ENCODE assay signal across 20 cellular contexts in genomic region chr1:229544587-229544986, GRCh38.
"Had no signal": no experiment of that assay in that cellular context is flagged by ENCODE, and none has a peak within 500 bp of the region (broad histone marks: within the 10 kb centered on the region; RNA-seq: fewer than 3 reads in every experiment).

No MANE protein-coding gene starts in this region.

- H3K27me3 Mint-ChIP-seq: memory B cell, type B pancreatic cell had no signal

- H3K4me3 ChIP-seq: left ventricle myocardium inferior, lower lobe of right lung, ovary, right atrium auricular region, suprapubic skin, thyroid gland had no signal

- H3K27me3 ChIP-seq: foreskin keratinocyte, ovary, right atrium auricular region, suprapubic skin, thyroid gland had no signal

- H3K9me3 ChIP-seq: left ventricle myocardium inferior, lower lobe of right lung, ovary, right atrium auricular region, suprapubic skin, thyroid gland had no signal

- H3K27ac Mint-ChIP-seq: endodermal cell, memory B cell, mesothelial cell of epicardium, natural killer cell, type B pancreatic cell had no signal

- ATAC-seq: foreskin keratinocyte, lower lobe of right lung, natural killer cell had no signal

- H3K4me1 ChIP-seq: foreskin keratinocyte, left ventricle myocardium inferior, lower lobe of right lung, right atrium auricular region, suprapubic skin had no signal

- DNase-seq: effector CD4-positive, alpha-beta T cell; endodermal cell; erythroblast; foreskin keratinocyte; immature natural killer cell; left ventricle myocardium inferior; lower lobe of right lung; natural killer cell; nucleus accumbens; ovary; small intestine; stimulated activated CD4-positive, alpha-beta T cell treated with anti-CD3 and anti-CD28 coated beads, Interleukin-12 subunit alpha, Interleukin-12 subunit beta, amount 100 ng/mL, for 4 hours; stimulated activated naive CD4-positive, alpha-beta T cell; thyroid gland had no signal

- H3K36me3 Mint-ChIP-seq: natural killer cell had no signal

- H3K4me1 Mint-ChIP-seq: memory B cell, mesothelial cell of epicardium had no signal

- H3K4me3 Mint-ChIP-seq: endodermal cell, immature natural killer cell, memory B cell, mesothelial cell of epicardium, natural killer cell, neural crest cell, type B pancreatic cell had no signal

- H3K27ac ChIP-seq: foreskin keratinocyte, left ventricle myocardium inferior, lower lobe of right lung, ovary, right atrium auricular region, suprapubic skin, thyroid gland had no signal

- H3K9me3 Mint-ChIP-seq: endodermal cell, immature natural killer cell, memory B cell, mesothelial cell of epicardium, natural killer cell, neural crest cell, type B pancreatic cell had no signal

- H3K36me3 ChIP-seq: ovary had no signal
